7 cellular contexts compared by ENCODE assay signal in genomic region chr3:101676765-101677435, GRCh38. TPM values are rescaled to one million over a fixed set of nuclear protein-coding genes. Genes with fewer than 3 reads are reported as not detected.
DNase-seq lines count a peak whose midpoint lies in the region; ATAC-seq lines count a peak whose summit lies in the region.

Gene ZBTB11, minus strand, starts transcription at chr3:101677132. Its CDS starts 218 bp downstream, at chr3:101676914.

- peak; percentile 74 for ATAC-seq in GM18909 (IDR thresholded peaks at IDR 0.05; ENCODE audit: poor library complexity, unreplicated experiment)
- peak; percentile 69 for ATAC-seq in HG03159 (IDR thresholded peaks at IDR 0.05; ENCODE audit: unreplicated experiment)

- DNase-seq in T-helper 9 cell (peak; percentile 100), cerebellum (ENCODE audit: low spot score) (peak; percentile 98), NCI-H128 (lab: John Stamatoyannopoulos, UW; ENCODE audit: unreplicated experiment) (no peak)
- peak; percentile 100 for DNase-seq in stimulated activated CD4-positive, alpha-beta T cell treated with anti-CD3 and anti-CD28 coated beads, Interleukin-2, amount 100 ng/mL, for 4 hours (ENCODE audit: low read depth)

- H3K27me3 ChIP-seq in layer of hippocampus (ENCODE audit: control insufficient read depth, insufficient read depth, low read length): no peaks in the 10 kb centered on the region

- H3K27ac ChIP-seq in layer of hippocampus (ENCODE audit: low read depth, low read length): peak within 1 kb of the TSS; percentile 97

RNA-seq across cellular contexts. Expression of gene ZBTB11, which starts in this region (rescaled TPM):
- total RNA-seq in cerebellum: 42.8 TPM
